Comparison of ENCODE assay signal across 11 cellular contexts in the genomic region with DNA sequence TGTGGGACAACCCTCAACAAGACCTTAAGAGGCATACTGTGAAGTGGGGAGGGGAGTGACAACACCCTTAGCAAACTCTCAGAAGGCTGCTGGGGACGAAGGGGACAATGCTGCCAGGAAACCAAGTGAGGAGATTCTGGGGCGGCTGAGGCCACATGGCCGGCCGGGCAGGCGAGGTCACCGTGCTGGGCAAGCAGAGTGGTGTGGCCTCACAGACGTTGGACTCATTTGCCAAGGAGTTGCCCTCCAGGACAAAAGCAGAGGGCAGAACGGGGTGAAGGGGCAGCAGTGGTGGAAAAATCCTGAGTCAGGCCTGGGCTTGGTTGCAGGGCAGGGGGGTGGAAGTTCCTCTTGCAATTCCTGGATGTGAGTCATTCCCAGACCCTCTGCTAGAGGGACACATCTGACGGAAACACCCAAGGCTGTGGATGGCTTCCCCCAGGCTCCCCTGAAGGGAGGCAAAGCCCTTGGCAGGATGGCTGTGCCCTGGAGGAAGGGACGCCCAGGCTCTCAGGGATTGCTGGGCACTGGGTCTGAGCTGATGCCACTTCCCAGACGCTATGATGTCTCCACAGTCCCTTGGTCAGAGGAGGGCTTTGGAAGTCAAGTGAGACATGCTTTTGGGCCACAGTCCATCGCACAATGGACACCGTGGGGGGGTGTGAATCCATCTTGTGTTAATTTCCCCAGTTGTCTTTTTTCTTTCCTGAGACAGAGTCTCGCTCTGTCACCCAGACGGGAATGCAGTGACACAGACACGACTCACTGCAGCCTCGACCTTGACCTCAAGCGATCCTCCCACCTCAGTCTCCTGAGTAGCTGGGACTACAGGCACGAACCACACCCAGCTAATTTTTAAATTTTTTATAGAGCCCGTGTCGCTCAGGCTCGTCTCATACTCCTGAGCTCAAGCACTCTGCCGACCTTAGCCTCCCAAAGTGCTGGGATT. TPM values are rescaled to one million over a fixed set of nuclear protein-coding genes. Genes with fewer than 3 reads are reported as not detected.
DNase-seq lines count a peak whose midpoint lies in the region; ATAC-seq, FAIRE-seq and TF ChIP-seq lines count a peak whose summit lies in the region.
"Had no signal": no experiment of that assay in that cellular context is flagged by ENCODE, and none has a peak within 500 bp of the region (broad histone marks: within the 10 kb centered on the region; RNA-seq: fewer than 3 reads in every experiment).

No MANE protein-coding gene starts in this region.

- H3K27ac ChIP-seq in endothelial cell of umbilical vein (ENCODE audit: insufficient read depth, low read depth, low read length) (peak overlapping the region; percentile 86), left lung (peak overlapping the region; percentile 42 to 72)
- H3K27ac ChIP-seq: WERI-Rb-1 had no signal

- no peaks in the 10 kb centered on the region for H4K20me1 ChIP-seq in endothelial cell of umbilical vein (replicated peaks; ENCODE audit: control insufficient read depth, extremely low read depth, insufficient read depth, low read length)

- TF ChIP-seq CTCF in endothelial cell of umbilical vein (IDR thresholded peaks at IDR 0.05; ENCODE audit: extremely low read depth in 1 of 2, insufficient read depth in 1 of 2, low read depth in 1 of 2, low read length in 2 of 2) (no peak), left lung (IDR thresholded peaks at IDR 0.05) (no peak), type B pancreatic cell (conservative IDR thresholded peaks at IDR 0.05) (no peak)

- H3K27me3 Mint-ChIP-seq in type B pancreatic cell = peaks cover 32% of the 10 kb centered on the region

- H3K9me3 Mint-ChIP-seq in type B pancreatic cell = peaks cover 5% of the 10 kb centered on the region

- H3K9me1 ChIP-seq in endothelial cell of umbilical vein (replicated peaks; ENCODE audit: control insufficient read depth, extremely low read depth, insufficient read depth, low read length) = no peaks in the 10 kb centered on the region

- FAIRE-seq in endothelial cell of umbilical vein (lab: Jason Lieb, UNC) = peak; percentile 100

- CTCF ChIA-PET in endothelial cell of umbilical vein (lab: Charles Lee) = interaction anchor here (0.7 to 1.5 kb wide), 7 partner anchors 10 to 36 kb away, joined by 3 to 7 read pairs (median 4); a partner anchor contains a TSS

- H2AFZ ChIP-seq in endothelial cell of umbilical vein (ENCODE audit: low read depth, low read length) = peak overlapping the region; percentile 55

- H3K9ac ChIP-seq in endothelial cell of umbilical vein (replicated peaks; ENCODE audit: extremely low read depth, insufficient read depth, low read length) = peak overlapping the region; percentile 27

- no peaks in the 10 kb centered on the region for H3K36me3 Mint-ChIP-seq in type B pancreatic cell

- DNase-seq in LHCN-M2 (ENCODE audit: low read depth) = peak; percentile 54
- peak; percentile 96 for DNase-seq in endothelial cell of umbilical vein (ENCODE audit: low read depth, low spot score)
- peak; percentile 51 to 70 for DNase-seq in left lung
- DNase-seq in type B pancreatic cell (ENCODE audit: extremely low spot score, unreplicated experiment) = peak; percentile 39
- no peak for DNase-seq in NCI-H1436 (lab: John Stamatoyannopoulos, UW)
- DNase-seq: NCI-H446 treated with DMSO at 0.1 percent for 48 hours, WERI-Rb-1 had no signal

- dilution Hi-C loops in endothelial cell of umbilical vein (cut with MboI; ENCODE audit: extremely low pct_ligation_motif_present, low sequenced_read_pairs) = no loop called here

- H3K4me3 Mint-ChIP-seq in type B pancreatic cell = no peak overlapping the region
- H3K4me3 Mint-ChIP-seq: activated naive CD8-positive, alpha-beta T cell had no signal

- H3K27me3 ChIP-seq in endothelial cell of umbilical vein (ENCODE audit: control insufficient read depth in 2 of 2, insufficient read depth in 2 of 2, low read length in 2 of 2) = no peaks in the 10 kb centered on the region
- peaks cover 0 to 11% of the 10 kb centered on the region in 2 donors for H3K27me3 ChIP-seq in left lung

- no peaks in the 10 kb centered on the region for H3K79me2 ChIP-seq in endothelial cell of umbilical vein (ENCODE audit: control insufficient read depth, insufficient read depth, low read length)

- no peaks in the 10 kb centered on the region for H3K9me3 ChIP-seq in endothelial cell of umbilical vein (replicated peaks; ENCODE audit: control insufficient read depth, insufficient read depth, low read length)
- no peaks in the 10 kb centered on the region for H3K9me3 ChIP-seq in left lung

- no peak overlapping the region for H3K27ac Mint-ChIP-seq in type B pancreatic cell
- H3K27ac Mint-ChIP-seq: activated naive CD8-positive, alpha-beta T cell had no signal

- no peak overlapping the region for H3K4me3 ChIP-seq in endothelial cell of umbilical vein (replicated peaks in 1 of 3; ENCODE audit: insufficient read depth in 1 of 3, low read depth in 1 of 3, low read length in 3 of 3)
- no peak overlapping the region for H3K4me3 ChIP-seq in left lung

- POLR2A ChIA-PET in endothelial cell of umbilical vein (lab: Charles Lee) = interaction anchor here (1.3 kb wide), 1 partner anchor 15 kb away, joined by 4 read pairs; no protein-coding TSS in a partner anchor

- intact Hi-C loops in endothelial cell of umbilical vein (cut with micrococcal nuclease) (loop anchor here (1.0 to 2.0 kb wide), 3 partner anchors 16 to 28 kb away; a partner anchor contains a TSS), left lung (cut with DNase I) (no loop called here)

- TSS peak; percentile 91 for BruUV-seq in endothelial cell of umbilical vein (replicated peaks; lab: Mats Ljungman, UMichigan)

- H3K36me3 ChIP-seq in endothelial cell of umbilical vein (ENCODE audit: control insufficient read depth in 2 of 2, extremely low read depth in 1 of 2, insufficient read depth in 2 of 2, low read length in 2 of 2) (no peaks in the 10 kb centered on the region), left lung (no peaks in the 10 kb centered on the region)
- H3K36me3 ChIP-seq: WERI-Rb-1 had no signal

- peaks cover 29% of the 10 kb centered on the region for H3K4me1 ChIP-seq in endothelial cell of umbilical vein (ENCODE audit: control insufficient read depth, extremely low read depth, insufficient read depth, low read length)
- H3K4me1 ChIP-seq in left lung = peaks cover 0 to 29% of the 10 kb centered on the region in 2 donors

- no peaks in the 10 kb centered on the region for H3K4me1 Mint-ChIP-seq in type B pancreatic cell (ENCODE audit: unreplicated experiment)

- peak; percentile 88 for TF ChIP-seq POLR2A in endothelial cell of umbilical vein (IDR thresholded peaks at IDR 0.05; ENCODE audit: low read depth, low read length)

- ATAC-seq in left lung = peak; percentile 75
- ATAC-seq in HG03571 (IDR thresholded peaks at IDR 0.05; ENCODE audit: unreplicated experiment) = no peak
- ATAC-seq in GM18858 (IDR thresholded peaks at IDR 0.05; ENCODE audit: unreplicated experiment) = no peak
- ATAC-seq in GM21529 (IDR thresholded peaks at IDR 0.05; ENCODE audit: unreplicated experiment) = no peak

- H3K4me2 ChIP-seq in endothelial cell of umbilical vein (ENCODE audit: insufficient read depth, low read length) = peak overlapping the region; percentile 47

TF ChIP-seq in endothelial cell of umbilical vein, 7 proteins besides CTCF, POLR2A, EP300 and RAD21 (continues in another document):
- no peak for TF ChIP-seq MYC (IDR thresholded peaks at IDR 0.05; ENCODE audit: low read depth, low read length)
- TF ChIP-seq, protein P1, sequence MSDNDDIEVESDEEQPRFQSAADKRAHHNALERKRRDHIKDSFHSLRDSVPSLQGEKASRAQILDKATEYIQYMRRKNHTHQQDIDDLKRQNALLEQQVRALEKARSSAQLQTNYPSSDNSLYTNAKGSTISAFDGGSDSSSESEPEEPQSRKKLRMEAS (IDR thresholded peaks at IDR 0.05; ENCODE audit: insufficient read depth, insufficient read length) = peak; percentile 17

RNA-seq across cellular contexts. Expression of a gene that starts 16.2 kb away (rescaled TPM):
- total RNA-seq in LHCN-M2 (2014; rRNA removed) (0.58 and 0.75 TPM in 2 replicates), endothelial cell of umbilical vein (137 and 158 TPM in 2 replicates), left lung (10 to 100 TPM; 25.1 to 42.9 TPM), type B pancreatic cell (ENCODE audit: low replicate concordance) (6.8 and 13.1 TPM in 2 replicates)
- 1.3 TPM for polyA plus RNA-seq in LHCN-M2 (2012)
- polyA plus RNA-seq in endothelial cell of umbilical vein = 26.1 and 29.7 TPM in 2 replicates
- polyA plus RNA-seq in endothelial cell of umbilical vein (2011; cell fraction: cytosol; rRNA removed) = 11.8 and 19.1 TPM in 2 replicates
- 180 and 181 TPM in 2 replicates for polyA plus RNA-seq in endothelial cell of umbilical vein (2011; cell fraction: nucleus; rRNA removed)
- polyA plus RNA-seq in endothelial cell of umbilical vein (2012) = 37.4 and 44.9 TPM in 2 replicates
- polyA minus RNA-seq in endothelial cell of umbilical vein = 21.8 and 32.5 TPM in 2 replicates
- not detected for polyA minus RNA-seq in endothelial cell of umbilical vein (2011; cell fraction: cytosol; rRNA and poly(A)+ RNA removed)
- polyA minus RNA-seq in endothelial cell of umbilical vein (2011; cell fraction: nucleus; rRNA and poly(A)+ RNA removed) = 55.9 and 115 TPM in 2 replicates

RNA-seq across cellular contexts. Expression of a gene that starts 28.4 kb away (rescaled TPM):
- total RNA-seq in LHCN-M2 (2014; rRNA removed) (33.9 and 40.4 TPM in 2 replicates), endothelial cell of umbilical vein (19.3 and 22.3 TPM in 2 replicates), left lung (10 to 100 TPM; 46.3 to 58.0 TPM), type B pancreatic cell (ENCODE audit: low replicate concordance) (26.1 and 32.1 TPM in 2 replicates)
- 25.3 TPM for polyA plus RNA-seq in LHCN-M2 (2012)
- 33.6 and 47.7 TPM in 2 replicates for polyA plus RNA-seq in endothelial cell of umbilical vein
- polyA plus RNA-seq in endothelial cell of umbilical vein (2011; cell fraction: cytosol; rRNA removed) = 10.9 and 16.5 TPM in 2 replicates
- polyA plus RNA-seq in endothelial cell of umbilical vein (2011; cell fraction: nucleus; rRNA removed) = 63.1 and 81.2 TPM in 2 replicates
- polyA plus RNA-seq in endothelial cell of umbilical vein (2012) = 17.5 and 28.3 TPM in 2 replicates
- polyA minus RNA-seq in endothelial cell of umbilical vein = 6.4 and 8.9 TPM in 2 replicates
- polyA minus RNA-seq in endothelial cell of umbilical vein (2011; cell fraction: cytosol; rRNA and poly(A)+ RNA removed) = 3.2 TPM
- polyA minus RNA-seq in endothelial cell of umbilical vein (2011; cell fraction: nucleus; rRNA and poly(A)+ RNA removed) = 7.6 and 14.0 TPM in 2 replicates

RNA-seq across cellular contexts. Expression of a gene that starts 55.8 kb away (rescaled TPM):
- total RNA-seq in LHCN-M2 (2014; rRNA removed) = 0.13 and 0.17 TPM in 2 replicates
- 0.19 TPM for polyA plus RNA-seq in LHCN-M2 (2012)
- 0.31 and 0.37 TPM in 2 replicates for total RNA-seq in endothelial cell of umbilical vein
- 0.18 and 0.21 TPM in 2 replicates for polyA plus RNA-seq in endothelial cell of umbilical vein
- 0.06 and 0.13 TPM in 2 replicates for polyA plus RNA-seq in endothelial cell of umbilical vein (2011; cell fraction: cytosol; rRNA removed)
- polyA plus RNA-seq in endothelial cell of umbilical vein (2011; cell fraction: nucleus; rRNA removed) = 0.09 and 0.11 TPM in 2 replicates
- 0.15 TPM in 2 replicates for polyA plus RNA-seq in endothelial cell of umbilical vein (2012)
- polyA minus RNA-seq in endothelial cell of umbilical vein = 0.06 TPM in 1 of 2 replicates, not detected in the other
- not detected for polyA minus RNA-seq in endothelial cell of umbilical vein (2011; cell fraction: cytosol; rRNA and poly(A)+ RNA removed)
- 0.10 TPM in 1 of 2 replicates, not detected in the other for polyA minus RNA-seq in endothelial cell of umbilical vein (2011; cell fraction: nucleus; rRNA and poly(A)+ RNA removed)
- 1 to 10 TPM; 1.4 to 2.3 TPM for total RNA-seq in left lung
- 13.0 and 16.5 TPM in 2 replicates for total RNA-seq in type B pancreatic cell (ENCODE audit: low replicate concordance)
